Comparison of ENCODE assay signal across 19 cellular contexts in genomic region chr2:227513113-227513512, GRCh38. TPM values are rescaled to one million over a fixed set of nuclear protein-coding genes. Genes with fewer than 3 reads are reported as not detected.
DNase-seq lines count a peak whose midpoint lies in the region; ATAC-seq and TF ChIP-seq lines count a peak whose summit lies in the region.
"Had no signal": no experiment of that assay in that cellular context is flagged by ENCODE, and none has a peak within 500 bp of the region (broad histone marks: within the 10 kb centered on the region; RNA-seq: fewer than 3 reads in every experiment).

No MANE protein-coding gene starts in this region.

- H3K27me3 Mint-ChIP-seq in CD4-positive, alpha-beta T cell: no peaks in the 10 kb centered on the region
- no peaks in the 10 kb centered on the region for H3K27me3 Mint-ChIP-seq in naive B cell
- H3K27me3 Mint-ChIP-seq: activated CD4-positive, alpha-beta T cell treated with anti-CD3 and anti-CD28 coated beads, Interleukin-2, amount 10 ng/mL, durations not matched to agents 24 days and 14 days; activated naive CD4-positive, alpha-beta T cell treated with anti-CD3 and anti-CD28 coated beads, Interleukin-2, amount 10 ng/mL, durations not matched to agents 7 days and 5 days had no signal

- H3K4me3 ChIP-seq in fibroblast of pulmonary artery (replicated peaks; ENCODE audit: low read depth, low read length): no peak overlapping the region
- no peak overlapping the region for H3K4me3 ChIP-seq in esophagus muscularis mucosa
- H3K4me3 ChIP-seq: BLaER1, hepatocyte, mucosa of descending colon, testis had no signal

- 77% methylated on average over 1 of the region's 1 CpG for WGBS in esophagus muscularis mucosa

- no peaks in the 10 kb centered on the region for H3K36me3 ChIP-seq in esophagus muscularis mucosa

- H3K27ac Mint-ChIP-seq in CD4-positive, alpha-beta T cell: peak overlapping the region; percentile 9
- H3K27ac Mint-ChIP-seq in naive B cell: peak overlapping the region in 5 of 6 donors; percentile 8 to 88 (median 59)
- H3K27ac Mint-ChIP-seq: activated CD4-positive, alpha-beta T cell treated with anti-CD3 and anti-CD28 coated beads, Interleukin-2, amount 10 ng/mL, durations not matched to agents 24 days and 14 days; activated naive CD4-positive, alpha-beta T cell treated with anti-CD3 and anti-CD28 coated beads, Interleukin-2, amount 10 ng/mL, durations not matched to agents 7 days and 5 days had no signal

- H3K36me3 Mint-ChIP-seq in CD4-positive, alpha-beta T cell (ENCODE audit: low read depth): peaks cover 4% of the 10 kb centered on the region
- no peaks in the 10 kb centered on the region for H3K36me3 Mint-ChIP-seq in naive B cell

- TF ChIP-seq EP300 in esophagus muscularis mucosa (IDR thresholded peaks at IDR 0.05): no peak

- DNase-seq in CD4-positive, alpha-beta T cell: no peak
- peak; percentile 19 for DNase-seq in fibroblast of pulmonary artery (ENCODE audit: low read depth)
- DNase-seq in naive B cell: no peak
- no peak for DNase-seq in esophagus muscularis mucosa (ENCODE audit: extremely low spot score)
- no peak for DNase-seq in HuH-7 (ENCODE audit: low spot score)
- DNase-seq: activated CD4-positive, alpha-beta T cell treated with anti-CD3 and anti-CD28 coated beads, Interleukin-2, amount 10 ng/mL, durations not matched to agents 24 days and 14 days; activated naive CD4-positive, alpha-beta T cell treated with anti-CD3 and anti-CD28 coated beads, Interleukin-2, amount 10 ng/mL, durations not matched to agents 7 days and 5 days; DMS79 treated with DMSO at 0.1 percent for 48 hours; kidney; mucosa of descending colon; NCI-H1436; NCI-H2227 treated with DMSO at 0.1 percent for 48 hours; stimulated activated CD4-positive, alpha-beta T cell treated with anti-CD3 and anti-CD28 coated beads, Interleukin-4, amount 100 ng/mL, for 1 hour; testis had no signal

- no peak overlapping the region for H3K27ac ChIP-seq in CD4-positive, alpha-beta T cell (ENCODE audit: low read depth, low read length)
- peak overlapping the region; percentile 74 for H3K27ac ChIP-seq in VCaP
- no peak overlapping the region for H3K27ac ChIP-seq in esophagus muscularis mucosa (replicated peaks in 1 of 4)
- H3K27ac ChIP-seq: BLaER1, hepatocyte, testis had no signal

- TF ChIP-seq CTCF in CD4-positive, alpha-beta T cell (IDR thresholded peaks at IDR 0.05): no peak
- no peak for TF ChIP-seq CTCF in VCaP (conservative IDR thresholded peaks at IDR 0.05)
- TF ChIP-seq CTCF in fibroblast of pulmonary artery (IDR thresholded peaks at IDR 0.05; ENCODE audit: low read length, missing control alignments): no peak
- no peak for TF ChIP-seq CTCF in esophagus muscularis mucosa (IDR thresholded peaks at IDR 0.05)

- intact Hi-C loops in CD4-positive, alpha-beta T cell (cut with DNase I, micrococcal nuclease): no loop called here
- intact Hi-C loops in esophagus muscularis mucosa (cut with DNase I): no loop called here

- no peaks in the 10 kb centered on the region for H3K9me3 ChIP-seq in CD4-positive, alpha-beta T cell (ENCODE audit: control insufficient read depth, low read length)
- no peaks in the 10 kb centered on the region for H3K9me3 ChIP-seq in esophagus muscularis mucosa
- H3K9me3 ChIP-seq: BLaER1, mucosa of descending colon, testis had no signal

- no peaks in the 10 kb centered on the region for H3K27me3 ChIP-seq in CD4-positive, alpha-beta T cell (ENCODE audit: control insufficient read depth, insufficient read depth, low read length)
- no peaks in the 10 kb centered on the region for H3K27me3 ChIP-seq in esophagus muscularis mucosa
- H3K27me3 ChIP-seq: BLaER1, hepatocyte, testis had no signal

- POLR2A ChIA-PET in CD4-positive, alpha-beta T cell (lab: Charles Lee): interaction anchor here (1.2 kb wide), 1 partner anchor 11 kb away, joined by 3 read pairs; no protein-coding TSS in a partner anchor

- peaks cover 64 to 85% (median 75%) of the 10 kb centered on the region in 4 donors for H3K4me1 ChIP-seq in esophagus muscularis mucosa

- ATAC-seq in CD4-positive, alpha-beta T cell (ENCODE audit: poor library complexity): no peak
- ATAC-seq in naive B cell (ENCODE audit: low read depth in 2 of 2) (no peak), GM21360 (IDR thresholded peaks at IDR 0.05; ENCODE audit: unreplicated experiment) (no peak)
- ATAC-seq: HCT116, mucosa of descending colon had no signal

- peaks cover 95% of the 10 kb centered on the region for H3K4me1 Mint-ChIP-seq in CD4-positive, alpha-beta T cell (ENCODE audit: low read depth)
- peaks cover 55 to 86% (median 80%) of the 10 kb centered on the region in 3 donors for H3K4me1 Mint-ChIP-seq in naive B cell

- no peak overlapping the region for H3K4me3 Mint-ChIP-seq in CD4-positive, alpha-beta T cell
- H3K4me3 Mint-ChIP-seq in naive B cell: no peak overlapping the region
- H3K4me3 Mint-ChIP-seq: activated CD4-positive, alpha-beta T cell treated with anti-CD3 and anti-CD28 coated beads, Interleukin-2, amount 10 ng/mL, durations not matched to agents 24 days and 14 days; activated naive CD4-positive, alpha-beta T cell treated with anti-CD3 and anti-CD28 coated beads, Interleukin-2, amount 10 ng/mL, durations not matched to agents 7 days and 5 days had no signal

- CTCF ChIA-PET in CD4-positive, alpha-beta T cell (lab: Charles Lee): no interaction called here

- TF ChIP-seq POLR2A in esophagus muscularis mucosa (IDR thresholded peaks at IDR 0.05; ENCODE audit: low read depth): no peak

- H3K9me3 Mint-ChIP-seq in CD4-positive, alpha-beta T cell: no peaks in the 10 kb centered on the region
- H3K9me3 Mint-ChIP-seq in naive B cell: no peaks in the 10 kb centered on the region
- H3K9me3 Mint-ChIP-seq: activated CD4-positive, alpha-beta T cell treated with anti-CD3 and anti-CD28 coated beads, Interleukin-2, amount 10 ng/mL, durations not matched to agents 24 days and 14 days; activated naive CD4-positive, alpha-beta T cell treated with anti-CD3 and anti-CD28 coated beads, Interleukin-2, amount 10 ng/mL, durations not matched to agents 7 days and 5 days had no signal

RNA-seq across cellular contexts. Expression of gene AGFG1, which starts 41.2 kb away (rescaled TPM):
- total RNA-seq in CD4-positive, alpha-beta T cell: 10 to 100 TPM; 49.9 to 55.9 TPM
- 10 to 100 TPM; 17.9 to 38.5 (median 26.6) TPM for polyA plus RNA-seq in naive B cell (ENCODE audit: low read depth in 6 of 6)
- total RNA-seq in esophagus muscularis mucosa: 10 to 100 TPM; 27.4 to 73.4 (median 52.7) TPM
